ENCODE assay signal across 31 cellular contexts in the genomic region with DNA sequence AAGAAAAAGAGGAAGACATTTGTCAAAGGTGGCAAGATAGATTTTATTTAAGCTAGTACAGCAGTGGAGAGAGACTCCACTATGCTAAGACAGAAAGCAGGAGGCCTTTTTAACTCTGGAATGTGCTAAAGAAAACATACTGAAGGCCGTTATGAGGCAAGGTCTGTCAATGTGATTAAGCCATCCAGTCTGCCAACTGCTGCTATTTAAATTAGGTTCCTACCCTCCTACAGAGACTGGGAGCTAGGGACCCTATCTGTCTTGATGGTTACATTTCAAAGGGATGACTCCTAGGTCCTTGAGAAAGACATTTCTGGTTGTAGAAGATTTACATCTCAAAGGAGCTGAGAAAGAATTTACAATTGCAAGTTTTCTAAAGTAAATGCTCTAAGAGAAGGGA.
A peak's percentile ranks its signal among the peaks of the same experiment; 100 is the strongest.
DNase-seq lines count a peak whose midpoint lies in the region; ATAC-seq and TF ChIP-seq lines count a peak whose summit lies in the region.
"Had no signal": no experiment of that assay in that cellular context is flagged by ENCODE, and none has a peak within 500 bp of the region (broad histone marks: within the 10 kb centered on the region; RNA-seq: fewer than 3 reads in every experiment).

No MANE protein-coding gene starts in this region.

- H3K4me1 ChIP-seq in GM23248 (ENCODE audit: insufficient read depth) (no peaks in the 10 kb centered on the region), mesodermal cell (ENCODE audit: control insufficient read depth, insufficient read depth, low read length, poor library complexity, severe bottlenecking) (no peaks in the 10 kb centered on the region)
- H3K4me1 ChIP-seq: colonic mucosa, Peyer's patch, testis had no signal

- intact Hi-C loops in natural killer cell (cut with micrococcal nuclease) = no loop called here

- no peak overlapping the region for H3K27ac ChIP-seq in GM23248
- peak overlapping the region; percentile 30 for H3K27ac ChIP-seq in mesodermal cell (ENCODE audit: low read depth, low read length, severe bottlenecking)
- H3K27ac ChIP-seq: colonic mucosa, Peyer's patch, testis, VCaP had no signal

- 9 to 13% methylated on average over 1 of the region's 1 CpG for WGBS in GM23248 (ENCODE audit: low coverage in 1 of 2, low lambda C conversion rate in 2 of 2, missing lambda C conversion rate in 2 of 2), 2 experiments
- 13 to 25% methylated on average over 1 of the region's 1 CpG for WGBS in mesodermal cell (ENCODE audit: insufficient coverage in 2 of 2), 2 experiments

- H3K79me2 ChIP-seq in GM23248 (ENCODE audit: insufficient read depth) = no peaks in the 10 kb centered on the region

- CTCF ChIA-PET in WTC11 (lab: Charles Lee) (no interaction called here), HEK293T (lab: Yijun Ruan, JAX) (no interaction called here)

- H3K4me3 Mint-ChIP-seq in WTC11 (no peak overlapping the region), natural killer cell (no peak overlapping the region)
- H3K4me3 Mint-ChIP-seq: activated naive CD4-positive, alpha-beta T cell treated with anti-CD3 and anti-CD28 coated beads, Interleukin-2, amount 50 U/mL, for 24 hours; CD4-positive, alpha-beta T cell; stimulated activated naive CD8-positive, alpha-beta T cell treated with anti-CD3 and anti-CD28 coated beads, Interleukin-15, Interleukin-2, amounts not matched to agents 100 ng/mL and 50 ng/mL, for 24 hours had no signal

- H3K9me2 ChIP-seq in GM23248 (ENCODE audit: insufficient read depth) = no peaks in the 10 kb centered on the region

- DNase-seq in GM23248 (peak; percentile 23), WTC11 (ENCODE audit: low spot score) (no peak), fibroblast of villous mesenchyme (ENCODE audit: low read depth) (peak; percentile 21), natural killer cell (no peak), GM13977 (ENCODE audit: low spot score) (no peak), HEK293T (ENCODE audit: extremely low spot score) (no peak)
- DNase-seq: activated CD4-positive, alpha-beta T cell treated with anti-CD3 and anti-CD28 coated beads for 4 hours; activated T-cell treated with anti-CD3 and anti-CD28 coated beads for 4 hours; amygdala; CD4-positive, alpha-beta T cell; colonic mucosa; DND-41; effector CD4-positive, alpha-beta T cell; glutamatergic neuron; KBM-7; left cardiac atrium; NCI-H1092; NCI-H1694 treated with DMSO at 0.1 percent for 48 hours; NCI-H446 treated with DMSO at 0.1 percent for 48 hours; NCI-H774; Peyer's patch; SHP77 treated with DMSO at 0.1 percent for 48 hours; stimulated activated CD4-positive, alpha-beta T cell treated with anti-CD3 and anti-CD28 coated beads, Interleukin-2, amount 100 ng/mL, for 24 hours; stimulated activated CD8-positive, alpha-beta memory T cell treated with anti-CD3 and anti-CD28 coated beads, Interleukin-4, amount 100 ng/mL, for 48 hours; T-helper 9 cell; testis had no signal

- ATAC-seq in WTC11 (peak; percentile 97), natural killer cell (no peak)
- ATAC-seq: HCT116, left cardiac atrium had no signal

- in situ Hi-C loops in GM23248 (cut with MboI) (no loop called here), GM13977 (cut with MboI; ENCODE audit: low pct_unique_long_range_greater_than_20kb, low sequenced_read_pairs, unreplicated experiment) (no loop called here)

- H4K20me1 ChIP-seq in GM23248 (ENCODE audit: insufficient read depth) = no peaks in the 10 kb centered on the region

- POLR2A ChIA-PET in WTC11 (lab: Charles Lee) (interaction anchor here (0.6 kb wide), 1 partner anchor 163 kb away, joined by 5 read pairs; no protein-coding TSS in a partner anchor), HEK293T (lab: Yijun Ruan, JAX) (no interaction called here)

- no peak overlapping the region for H2AFZ ChIP-seq in GM23248

- H3K27ac Mint-ChIP-seq in WTC11 (no peak overlapping the region), natural killer cell (no peak overlapping the region)
- H3K27ac Mint-ChIP-seq: activated naive CD4-positive, alpha-beta T cell treated with anti-CD3 and anti-CD28 coated beads, Interleukin-2, amount 50 U/mL, for 24 hours; CD4-positive, alpha-beta T cell; stimulated activated naive CD8-positive, alpha-beta T cell treated with anti-CD3 and anti-CD28 coated beads, Interleukin-15, Interleukin-2, amounts not matched to agents 100 ng/mL and 50 ng/mL, for 24 hours had no signal

- H3K36me3 Mint-ChIP-seq in WTC11 (peaks cover 18% of the 10 kb centered on the region), natural killer cell (no peaks in the 10 kb centered on the region)

- H3K4me1 Mint-ChIP-seq in WTC11 = peaks cover 21% of the 10 kb centered on the region
- H3K4me1 Mint-ChIP-seq in natural killer cell = no peaks in the 10 kb centered on the region
- H3K4me1 Mint-ChIP-seq: activated naive CD4-positive, alpha-beta T cell treated with anti-CD3 and anti-CD28 coated beads, Interleukin-2, amount 50 U/mL, for 24 hours had no signal

- H3K27me3 Mint-ChIP-seq in WTC11 (ENCODE audit: low read depth) = peaks cover 95% of the 10 kb centered on the region
- H3K27me3 Mint-ChIP-seq in natural killer cell (ENCODE audit: low read depth in 2 of 2) = peaks cover 0 to 8% of the 10 kb centered on the region in 2 donors
- H3K27me3 Mint-ChIP-seq: stimulated activated naive CD8-positive, alpha-beta T cell treated with anti-CD3 and anti-CD28 coated beads, Interleukin-15, Interleukin-2, amounts not matched to agents 100 ng/mL and 50 ng/mL, for 24 hours had no signal

- H3K36me3 ChIP-seq in GM23248 (ENCODE audit: low read depth) = no peaks in the 10 kb centered on the region
- H3K36me3 ChIP-seq in mesodermal cell (ENCODE audit: control insufficient read depth, insufficient read depth, low read length) = no peaks in the 10 kb centered on the region
- H3K36me3 ChIP-seq: colonic mucosa, Peyer's patch had no signal

- no peaks in the 10 kb centered on the region for H3F3A ChIP-seq in GM23248 (ENCODE audit: insufficient read depth)

- H3K9me3 ChIP-seq in GM23248 (ENCODE audit: low read depth) (no peaks in the 10 kb centered on the region), mesodermal cell (ENCODE audit: control insufficient read depth, low read length) (peaks cover 9% of the 10 kb centered on the region)
- H3K9me3 ChIP-seq: colonic mucosa, Peyer's patch, testis had no signal

- H3K4me3 ChIP-seq in GM23248 (no peak overlapping the region), fibroblast of villous mesenchyme (ENCODE audit: low read depth, low read length) (no peak overlapping the region), mesodermal cell (ENCODE audit: extremely low read depth, insufficient read depth, low read length, poor library complexity, severe bottlenecking) (no peak overlapping the region)
- H3K4me3 ChIP-seq: colonic mucosa, Peyer's patch, testis had no signal

- no peak overlapping the region for H3K4me2 ChIP-seq in GM23248 (ENCODE audit: unreplicated experiment)

- no peak for TF ChIP-seq CTCF in WTC11 (IDR thresholded peaks at IDR 0.05)
- no peak for TF ChIP-seq CTCF in fibroblast of villous mesenchyme (IDR thresholded peaks at IDR 0.05; ENCODE audit: insufficient read depth, low read depth, low read length)
- TF ChIP-seq CTCF in natural killer cell (IDR thresholded peaks at IDR 0.05) = no peak
- TF ChIP-seq CTCF in GM13977 (IDR thresholded peaks at IDR 0.05; ENCODE audit: extremely low read depth, insufficient read depth, missing control alignments) = no peak

- H3K27me3 ChIP-seq in GM23248 (replicated peaks; ENCODE audit: insufficient read depth) = no peaks in the 10 kb centered on the region
- H3K27me3 ChIP-seq: colonic mucosa, Peyer's patch, testis had no signal

- no peak overlapping the region for H3K9ac ChIP-seq in GM23248

- peaks cover 19% of the 10 kb centered on the region for H3K9me3 Mint-ChIP-seq in WTC11
- no peaks in the 10 kb centered on the region for H3K9me3 Mint-ChIP-seq in natural killer cell
- H3K9me3 Mint-ChIP-seq: CD4-positive, alpha-beta T cell had no signal

TF ChIP-seq in WTC11, 78 proteins besides CTCF, POLR2A, EP300 and RAD21:
- TF ChIP-seq NFYB (CRISPR knock-in tag; conservative IDR thresholded peaks at IDR 0.05; ENCODE audit: low read depth) (no peak), SP1 (CRISPR knock-in tag; conservative IDR thresholded peaks at IDR 0.05) (peak; percentile 41; the same call in 1 of the 2 replicates), ETV6 (CRISPR knock-in tag; IDR thresholded peaks at IDR 0.05) (0 out of 2 replicates have a peak, but pooled peaks have one; percentile 35), TEAD1 (CRISPR knock-in tag; IDR thresholded peaks at IDR 0.05) (peak; percentile 80; the same call in 1 of the 2 replicates)

TF ChIP-seq in HEK293T, 16 proteins besides CTCF, POLR2A, EP300 and RAD21:
- TF ChIP-seq ARNT (IDR thresholded peaks at IDR 0.05) = no peak
- no peak for TF ChIP-seq NFRKB (IDR thresholded peaks at IDR 0.05)
- TF ChIP-seq FOXM1 (IDR thresholded peaks at IDR 0.05; ENCODE audit: borderline replicate concordance) = no peak
- TF ChIP-seq LEF1 (IDR thresholded peaks at IDR 0.05; ENCODE audit: borderline replicate concordance) = no peak
- no peak for TF ChIP-seq FOXK2 (IDR thresholded peaks at IDR 0.05)
- no peak for TF ChIP-seq ELF4 (IDR thresholded peaks at IDR 0.05)
- no peak for TF ChIP-seq FOXA1 (IDR thresholded peaks at IDR 0.05)
- TF ChIP-seq HDGF (IDR thresholded peaks at IDR 0.05; ENCODE audit: borderline replicate concordance) = no peak
- TF ChIP-seq CTBP1 (IDR thresholded peaks at IDR 0.05; ENCODE audit: borderline replicate concordance) = no peak
- TF ChIP-seq SP1 (IDR thresholded peaks at IDR 0.05) = no peak
- TF ChIP-seq, protein P1, sequence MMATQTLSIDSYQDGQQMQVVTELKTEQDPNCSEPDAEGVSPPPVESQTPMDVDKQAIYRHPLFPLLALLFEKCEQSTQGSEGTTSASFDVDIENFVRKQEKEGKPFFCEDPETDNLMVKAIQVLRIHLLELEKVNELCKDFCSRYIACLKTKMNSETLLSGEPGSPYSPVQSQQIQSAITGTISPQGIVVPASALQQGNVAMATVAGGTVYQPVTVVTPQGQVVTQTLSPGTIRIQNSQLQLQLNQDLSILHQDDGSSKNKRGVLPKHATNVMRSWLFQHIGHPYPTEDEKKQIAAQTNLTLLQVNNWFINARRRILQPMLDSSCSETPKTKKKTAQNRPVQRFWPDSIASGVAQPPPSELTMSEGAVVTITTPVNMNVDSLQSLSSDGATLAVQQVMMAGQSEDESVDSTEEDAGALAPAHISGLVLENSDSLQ (IDR thresholded peaks at IDR 0.05) = no peak
- no peak for TF ChIP-seq TARDBP (IDR thresholded peaks at IDR 0.05)
- TF ChIP-seq ZNF384 (IDR thresholded peaks at IDR 0.05) = no peak
- no peak for TF ChIP-seq SUZ12 (IDR thresholded peaks at IDR 0.05)
- no peak for TF ChIP-seq BHLHE40 (IDR thresholded peaks at IDR 0.05; ENCODE audit: borderline replicate concordance)

Comparison
In these comparisons a context has a peak if more than half of its experiments do, and no peak if none do; other contexts are left out.
1. DNase-seq: peak in GM23248 (single experiment) and fibroblast of villous mesenchyme (single experiment); none in WTC11 (single experiment), natural killer cell (single experiment), GM13977 (single experiment) and HEK293T (single experiment).